ENCODE assay signal across 23 cellular contexts in the genomic region with DNA sequence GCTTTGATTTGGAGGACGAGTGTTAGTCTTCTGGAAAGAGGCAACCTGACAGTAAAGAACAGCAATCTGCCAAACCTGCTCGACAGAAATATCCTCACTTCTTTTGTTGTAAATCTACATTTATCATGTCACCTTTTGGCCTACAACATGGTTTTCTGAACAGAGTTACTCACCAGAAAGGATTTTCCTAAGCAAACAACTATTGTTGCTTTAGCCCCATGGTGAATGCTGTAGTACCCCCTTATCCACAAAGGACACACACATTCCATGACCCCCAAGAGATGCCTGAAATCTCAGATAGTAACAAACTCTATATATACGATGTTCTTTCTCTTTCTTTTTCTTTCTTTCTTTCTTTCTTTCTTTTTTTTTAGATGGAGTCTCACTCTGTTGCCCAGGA. TPM values are rescaled to one million over a fixed set of nuclear protein-coding genes. Genes with fewer than 3 reads are reported as not detected.
DNase-seq lines count a peak whose midpoint lies in the region; ATAC-seq and TF ChIP-seq lines count a peak whose summit lies in the region.
"Had no signal": no experiment of that assay in that cellular context is flagged by ENCODE, and none has a peak within 500 bp of the region (broad histone marks: within the 10 kb centered on the region; RNA-seq: fewer than 3 reads in every experiment).

No MANE protein-coding gene starts in this region.

- DNase-seq in ELR (ENCODE audit: low read depth): peak; percentile 4
- peak; percentile 43 for DNase-seq in astrocyte of the cerebellum (ENCODE audit: low read depth)
- peak; percentile 71 for DNase-seq in fibroblast of the aortic adventitia (ENCODE audit: low read depth)
- peak; percentile 19 for DNase-seq in skeletal muscle cell (ENCODE audit: low read depth)
- no peak for DNase-seq in left lobe of liver (ENCODE audit: low spot score)
- DNase-seq in Kasumi-1 (lab: John Stamatoyannopoulos, UW): no peak
- DNase-seq: activated CD4-positive, alpha-beta T cell treated with anti-CD3 and anti-CD28 coated beads for 36 hours; activated naive CD4-positive, alpha-beta T cell treated with anti-CD3 and anti-CD28 coated beads, Interleukin-2, amount 10 ng/mL, durations not matched to agents 7 days and 5 days; anterior cingulate cortex; CD8-positive, alpha-beta memory T cell; DND-41; GOT3; heart left ventricle; mucosa of descending colon; NCI-H1417; NCI-H510A treated with DMSO at 0.1 percent for 48 hours; stimulated activated CD4-positive, alpha-beta T cell treated with anti-CD3 and anti-CD28 coated beads, Interleukin-2, amount 100 ng/mL, for 24 hours; stimulated activated naive B cell treated with anti-CD40 and anti-IgM and Interleukin-4, amounts not matched to agents 10 μg/mL and 1 μg/mL and 100 μg/mL, for 72 hours; uterus had no signal

- no peak for TF ChIP-seq CTCF in astrocyte of the cerebellum (IDR thresholded peaks at IDR 0.05; ENCODE audit: low read depth, low read length, missing control alignments)
- TF ChIP-seq CTCF in fibroblast of the aortic adventitia (IDR thresholded peaks at IDR 0.05; ENCODE audit: insufficient read depth, low read length): no peak

- H3K4me3 ChIP-seq in astrocyte of the cerebellum (ENCODE audit: low read depth, low read length): no peak overlapping the region
- H3K4me3 ChIP-seq in fibroblast of the aortic adventitia (ENCODE audit: low read depth, low read length): no peak overlapping the region
- H3K4me3 ChIP-seq in skeletal muscle cell (ENCODE audit: low read depth, low read length): no peak overlapping the region
- H3K4me3 ChIP-seq: heart left ventricle, mucosa of descending colon, uterus had no signal

- ATAC-seq in GM21423 (IDR thresholded peaks at IDR 0.05; ENCODE audit: unreplicated experiment) (no peak), left lobe of liver (no peak)
- ATAC-seq: activated CD4-positive, alpha-beta T cell treated with anti-CD3 and anti-CD28 coated beads for 36 hours; heart left ventricle; HepG2; mucosa of descending colon; Panc1; stimulated activated naive B cell treated with anti-CD40 and anti-IgM and Interleukin-4, amounts not matched to agents 10 μg/mL and 1 μg/mL and 100 μg/mL, for 72 hours had no signal

- in situ Hi-C loops in astrocyte of the cerebellum (cut with HindIII; ENCODE audit: low sequenced_read_pairs): no loop called here

RNA-seq across cellular contexts. Expression of a gene that starts 42.7 kb away (rescaled TPM):
- total RNA-seq in fibroblast of the aortic adventitia (ENCODE audit: low replicate concordance): 0.45 and 1.9 TPM in 2 replicates
- total RNA-seq in left lobe of liver: 8.1 TPM
- total RNA-seq: activated CD4-positive, alpha-beta T cell treated with anti-CD3 and anti-CD28 coated beads for 36 hours; CD8-positive, alpha-beta memory T cell; T-helper 1 cell treated with Interleukin-12 subunit alpha and Interleukin-12 subunit beta and Interleukin-4 antibody, amounts not matched to agents 30 ng/mL and 1 ng/mL, for 36 hours had no signal

Comparison
In these comparisons a context has a peak if more than half of its experiments do, and no peak if none do; other contexts are left out.
1. DNase-seq: peak in ELR (single experiment), astrocyte of the cerebellum (single experiment), fibroblast of the aortic adventitia (single experiment) and skeletal muscle cell (single experiment); none in left lobe of liver (single experiment) and Kasumi-1 (0 of 2).